14 cellular contexts compared by ENCODE assay signal in genomic region chr2:197125000-197125399, GRCh38.
DNase-seq lines count a peak whose midpoint lies in the region; ATAC-seq and TF ChIP-seq lines count a peak whose summit lies in the region.
"Had no signal": no experiment of that assay in that cellular context is flagged by ENCODE, and none has a peak within 500 bp of the region (broad histone marks: within the 10 kb centered on the region; RNA-seq: fewer than 3 reads in every experiment).

No MANE protein-coding gene starts in this region.

- no peaks in the 10 kb centered on the region for H3K9me3 ChIP-seq in sigmoid colon
- H3K9me3 ChIP-seq: esophagus squamous epithelium, left lung, prostate gland had no signal

- no peak for TF ChIP-seq CTCF in sigmoid colon (IDR thresholded peaks at IDR 0.05)

- H3K27ac Mint-ChIP-seq in T-cell = peak overlapping the region; percentile 19 to 52
- H3K27ac Mint-ChIP-seq in activated T-helper 17 cell treated with anti-CD3 and anti-CD28 coated beads, Interleukin-2, amount 50 U/mL, for 72 hours = no peak overlapping the region

- no peaks in the 10 kb centered on the region for H3K27me3 Mint-ChIP-seq in T-cell
- H3K27me3 Mint-ChIP-seq in activated T-helper 17 cell treated with anti-CD3 and anti-CD28 coated beads, Interleukin-2, amount 50 U/mL, for 72 hours = no peaks in the 10 kb centered on the region

- POLR2A ChIA-PET in T-cell (lab: Charles Lee) = no interaction called here

- TF ChIP-seq EP300 in sigmoid colon (IDR thresholded peaks at IDR 0.05) = no peak

- H3K9me3 Mint-ChIP-seq in T-cell = peaks cover 0 to 9% (median 2%) of the 10 kb centered on the region in 3 donors
- H3K9me3 Mint-ChIP-seq in activated T-helper 17 cell treated with anti-CD3 and anti-CD28 coated beads, Interleukin-2, amount 50 U/mL, for 72 hours = no peaks in the 10 kb centered on the region
- H3K9me3 Mint-ChIP-seq: activated T-cell treated with anti-CD3 and anti-CD28 coated beads, Interleukin-2, amount 50 U/mL, for 72 hours had no signal

- H3K4me3 Mint-ChIP-seq in T-cell = no peak overlapping the region
- H3K4me3 Mint-ChIP-seq in activated T-helper 17 cell treated with anti-CD3 and anti-CD28 coated beads, Interleukin-2, amount 50 U/mL, for 72 hours = no peak overlapping the region
- H3K4me3 Mint-ChIP-seq: activated T-cell treated with anti-CD3 and anti-CD28 coated beads, Interleukin-2, amount 50 U/mL, for 72 hours had no signal

- H3K27me3 ChIP-seq in sigmoid colon = no peaks in the 10 kb centered on the region
- H3K27me3 ChIP-seq: esophagus squamous epithelium, left lung had no signal

- no peak overlapping the region for H3K4me3 ChIP-seq in sigmoid colon
- H3K4me3 ChIP-seq: esophagus squamous epithelium, left lung, prostate gland had no signal

- peak; percentile 34 for DNase-seq in Daoy (ENCODE audit: low read depth)
- DNase-seq in T-cell = no peak
- peak; percentile 70 for DNase-seq in dedifferentiated amniotic fluid mesenchymal stem cell (ENCODE audit: extremely low spot score)
- no peak for DNase-seq in sigmoid colon
- no peak for DNase-seq in NCI-H748 (lab: John Stamatoyannopoulos, UW; ENCODE audit: unreplicated experiment)
- no peak for DNase-seq in COR-L47 (lab: John Stamatoyannopoulos, UW)
- DNase-seq: activated CD4-positive, alpha-beta T cell treated with anti-CD3 and anti-CD28 coated beads, Interleukin-2, amount 50 U/mL, for 4 hours; activated T-cell treated with anti-CD3 and anti-CD28 coated beads, Interleukin-2, amount 50 U/mL, for 72 hours; esophagus squamous epithelium; left lung; NCI-H446 treated with DMSO at 0.1 percent for 48 hours had no signal

- no peak for TF ChIP-seq POLR2A in sigmoid colon (IDR thresholded peaks at IDR 0.05)

- H3K36me3 ChIP-seq in sigmoid colon = peaks cover 0 to 14% (median 0%) of the 10 kb centered on the region in 4 donors
- H3K36me3 ChIP-seq: prostate gland had no signal

- WGBS in sigmoid colon, 2 donors = 73 to 88% methylated on average over 3 of the region's 3 CpGs

- CTCF ChIA-PET in T-cell (lab: Charles Lee) = no interaction called here

- H3K36me3 Mint-ChIP-seq in T-cell = peaks cover 61% of the 10 kb centered on the region
- peaks cover 78% of the 10 kb centered on the region for H3K36me3 Mint-ChIP-seq in activated T-helper 17 cell treated with anti-CD3 and anti-CD28 coated beads, Interleukin-2, amount 50 U/mL, for 72 hours (ENCODE audit: low read depth)

- peaks cover 60 to 72% (median 69%) of the 10 kb centered on the region in 3 donors for H3K4me1 Mint-ChIP-seq in T-cell
- peaks cover 27% of the 10 kb centered on the region for H3K4me1 Mint-ChIP-seq in activated T-helper 17 cell treated with anti-CD3 and anti-CD28 coated beads, Interleukin-2, amount 50 U/mL, for 72 hours

- peaks cover 0 to 34% (median 24%) of the 10 kb centered on the region in 4 donors for H3K4me1 ChIP-seq in sigmoid colon
- H3K4me1 ChIP-seq: left lung had no signal

- intact Hi-C loops in sigmoid colon (cut with DNase I) = no loop called here

- ATAC-seq in T-cell (replicated peaks in 1 of 4) (no peak), GM21526 (IDR thresholded peaks at IDR 0.05; ENCODE audit: low FRiP score, unreplicated experiment) (no peak)
- no peak for ATAC-seq in activated T-helper 17 cell treated with anti-CD3 and anti-CD28 coated beads, Interleukin-2, amount 50 U/mL, for 72 hours (replicated peaks)
- ATAC-seq: activated T-cell treated with anti-CD3 and anti-CD28 coated beads, Interleukin-2, amount 50 U/mL, for 72 hours; left lung had no signal

- H3K27ac ChIP-seq in sigmoid colon = peak overlapping the region; percentile 13 to 69 (median 48)
- H3K27ac ChIP-seq: left lung, prostate gland had no signal

Comparison
In these comparisons a context has a peak if more than half of its experiments do, and no peak if none do; other contexts are left out.
1. DNase-seq: peak in Daoy (single experiment) and dedifferentiated amniotic fluid mesenchymal stem cell (single experiment); none in T-cell (0 of 34), sigmoid colon (single experiment), NCI-H748 (single experiment) and COR-L47 (single experiment).